In the genomic region with DNA sequence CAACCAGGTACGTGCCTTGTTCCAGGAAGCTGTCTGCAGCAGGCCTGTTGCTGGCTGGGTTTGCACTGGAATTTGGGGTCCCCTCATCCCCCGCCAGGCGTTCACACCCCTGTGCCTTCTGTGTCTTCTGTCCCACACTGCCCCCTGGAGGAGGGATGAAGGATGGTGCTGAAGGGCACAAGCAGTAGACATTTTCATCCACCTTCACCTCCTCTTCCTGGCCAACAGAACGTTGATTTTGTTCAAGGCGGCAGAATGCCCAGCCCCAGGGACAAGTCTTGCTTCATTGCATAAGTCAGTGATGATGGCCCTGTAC, we compare ENCODE assay signal across 7 cellular contexts.
DNase-seq lines count a peak whose midpoint lies in the region; ATAC-seq, FAIRE-seq and TF ChIP-seq lines count a peak whose summit lies in the region.

No MANE protein-coding gene starts in this region.

- WGBS in lung, 2 donors, result 54 to 73% methylated on average over 5 of the region's 5 CpGs

- FAIRE-seq in GM19239 (lab: Jason Lieb, UNC), result peak; percentile 39

- CTCF ChIA-PET in Panc1 (lab: Charles Lee), result interaction anchor here (1.1 kb wide), 1 partner anchor 13 kb away, joined by 17 read pairs; no protein-coding TSS in a partner anchor

- BruUV-seq in Panc1 (replicated peaks; lab: Mats Ljungman, UMichigan), result no TSS peak

- in situ Hi-C loops in Panc1 (cut with HindIII; ENCODE audit: low pct_unique_long_range_greater_than_20kb, low sequenced_read_pairs), result no loop called here

- no peak overlapping the region for H3K27ac Mint-ChIP-seq in activated naive CD8-positive, alpha-beta T cell treated with anti-CD3 and anti-CD28 coated beads, Interleukin-2, amount 50 U/mL, for 24 hours

- no peaks in the 10 kb centered on the region for H3K36me3 ChIP-seq in Panc1 (ENCODE audit: control insufficient read depth, insufficient read depth, low read length)
- H3K36me3 ChIP-seq in lung (ENCODE audit: control insufficient read depth in 2 of 2, insufficient read depth in 2 of 2, low read length in 2 of 2), result no peaks in the 10 kb centered on the region
- no peaks in the 10 kb centered on the region for H3K36me3 ChIP-seq in thoracic aorta

- no peak for ATAC-seq in Panc1
- ATAC-seq in activated naive CD8-positive, alpha-beta T cell treated with anti-CD3 and anti-CD28 coated beads, Interleukin-2, amount 50 U/mL, for 24 hours, result peak; percentile 35
- no peak for ATAC-seq in lung (ENCODE audit: insufficient read depth, low FRiP score)
- no peak for ATAC-seq in thoracic aorta (ENCODE audit: insufficient number of reproducible peaks, low FRiP score, low read depth)
- ATAC-seq in HG02763 (IDR thresholded peaks at IDR 0.05; ENCODE audit: unreplicated experiment), result no peak

- H3K27me3 ChIP-seq in Panc1 (ENCODE audit: control insufficient read depth, insufficient read depth, low read length) (no peaks in the 10 kb centered on the region), lung (ENCODE audit: control insufficient read depth, insufficient read depth) (no peaks in the 10 kb centered on the region), thoracic aorta (replicated peaks; ENCODE audit: insufficient read depth) (no peaks in the 10 kb centered on the region)

- no peaks in the 10 kb centered on the region for H3K4me1 Mint-ChIP-seq in activated naive CD8-positive, alpha-beta T cell treated with anti-CD3 and anti-CD28 coated beads, Interleukin-2, amount 50 U/mL, for 24 hours

- H3K27ac ChIP-seq in Panc1 (ENCODE audit: low read length) (no peak overlapping the region), lung (ENCODE audit: low read depth in 1 of 2, low read length in 1 of 2) (no peak overlapping the region), thoracic aorta (no peak overlapping the region)

- H3K9me3 ChIP-seq in Panc1 (ENCODE audit: control insufficient read depth, insufficient read depth, low read depth, low read length) (no peaks in the 10 kb centered on the region), lung (ENCODE audit: control insufficient read depth in 2 of 2, insufficient read depth in 1 of 2, low read length in 1 of 2) (no peaks in the 10 kb centered on the region), thoracic aorta (no peaks in the 10 kb centered on the region)

- H3K36me3 Mint-ChIP-seq in activated naive CD8-positive, alpha-beta T cell treated with anti-CD3 and anti-CD28 coated beads, Interleukin-2, amount 50 U/mL, for 24 hours (ENCODE audit: low read depth), result no peaks in the 10 kb centered on the region

- peak; percentile 63 for DNase-seq in GM19239 (ENCODE audit: insufficient read length, low spot score)
- DNase-seq in Panc1 (ENCODE audit: low read depth, low spot score), result no peak
- DNase-seq in activated naive CD8-positive, alpha-beta T cell treated with anti-CD3 and anti-CD28 coated beads, Interleukin-2, amount 50 U/mL, for 24 hours, result peak; percentile 55
- DNase-seq in lung (ENCODE audit: low spot score), result no peak
- DNase-seq in thoracic aorta (ENCODE audit: low spot score), result no peak
- DNase-seq in cortex of kidney (lab: John Stamatoyannopoulos, UW), result no peak

- no peaks in the 10 kb centered on the region for H3K27me3 Mint-ChIP-seq in activated naive CD8-positive, alpha-beta T cell treated with anti-CD3 and anti-CD28 coated beads, Interleukin-2, amount 50 U/mL, for 24 hours

- intact Hi-C loops in Panc1 (cut with micrococcal nuclease; ENCODE audit: unreplicated experiment), result loop anchor here (10.0 kb wide), 1 partner anchor 114 kb away; no protein-coding TSS in a partner anchor

- H3K9me3 Mint-ChIP-seq in activated naive CD8-positive, alpha-beta T cell treated with anti-CD3 and anti-CD28 coated beads, Interleukin-2, amount 50 U/mL, for 24 hours, result no peaks in the 10 kb centered on the region

- TF ChIP-seq CTCF in Panc1 (IDR thresholded peaks at IDR 0.05), result peak; percentile 64
- TF ChIP-seq CTCF in lung (IDR thresholded peaks at IDR 0.05; ENCODE audit: control extremely low read depth, extremely low read depth), result peak; percentile 32
- peak; percentile 36 for TF ChIP-seq CTCF in thoracic aorta (IDR thresholded peaks at IDR 0.05)

- POLR2A ChIA-PET in Panc1 (lab: Charles Lee), result no interaction called here

- no peak overlapping the region for H3K4me3 Mint-ChIP-seq in activated naive CD8-positive, alpha-beta T cell treated with anti-CD3 and anti-CD28 coated beads, Interleukin-2, amount 50 U/mL, for 24 hours

- H3K4me3 ChIP-seq in Panc1 (ENCODE audit: low read depth in 2 of 2, low read length in 2 of 2), result no peak overlapping the region
- H3K4me3 ChIP-seq in lung, result no peak overlapping the region
- H3K4me3 ChIP-seq in thoracic aorta, result no peak overlapping the region

- H3K4me1 ChIP-seq in Panc1 (ENCODE audit: control insufficient read depth, insufficient read depth, low read length) (peaks cover 3% of the 10 kb centered on the region), lung (ENCODE audit: control insufficient read depth in 2 of 2, insufficient read depth in 2 of 2, low read length in 2 of 2) (peaks cover 5 to 7% of the 10 kb centered on the region in 2 donors), thoracic aorta (ENCODE audit: control insufficient read depth in 1 of 2, low read depth in 2 of 2) (peaks cover 17 to 35% of the 10 kb centered on the region in 2 donors)

Comparison
In these comparisons a context has a peak if more than half of its experiments do, and no peak if none do; other contexts are left out.
1. DNase-seq: peak in GM19239 (single experiment) and activated naive CD8-positive, alpha-beta T cell treated with anti-CD3 and anti-CD28 coated beads, Interleukin-2, amount 50 U/mL, for 24 hours (single experiment); none in Panc1 (single experiment), lung (single experiment), thoracic aorta (single experiment) and cortex of kidney (single experiment).
2. Peak in every context shown above with its lines, with median percentiles within 50 percentile points of each other: CTCF ChIP-seq.